17 cellular contexts compared by ENCODE assay signal in the genomic region with DNA sequence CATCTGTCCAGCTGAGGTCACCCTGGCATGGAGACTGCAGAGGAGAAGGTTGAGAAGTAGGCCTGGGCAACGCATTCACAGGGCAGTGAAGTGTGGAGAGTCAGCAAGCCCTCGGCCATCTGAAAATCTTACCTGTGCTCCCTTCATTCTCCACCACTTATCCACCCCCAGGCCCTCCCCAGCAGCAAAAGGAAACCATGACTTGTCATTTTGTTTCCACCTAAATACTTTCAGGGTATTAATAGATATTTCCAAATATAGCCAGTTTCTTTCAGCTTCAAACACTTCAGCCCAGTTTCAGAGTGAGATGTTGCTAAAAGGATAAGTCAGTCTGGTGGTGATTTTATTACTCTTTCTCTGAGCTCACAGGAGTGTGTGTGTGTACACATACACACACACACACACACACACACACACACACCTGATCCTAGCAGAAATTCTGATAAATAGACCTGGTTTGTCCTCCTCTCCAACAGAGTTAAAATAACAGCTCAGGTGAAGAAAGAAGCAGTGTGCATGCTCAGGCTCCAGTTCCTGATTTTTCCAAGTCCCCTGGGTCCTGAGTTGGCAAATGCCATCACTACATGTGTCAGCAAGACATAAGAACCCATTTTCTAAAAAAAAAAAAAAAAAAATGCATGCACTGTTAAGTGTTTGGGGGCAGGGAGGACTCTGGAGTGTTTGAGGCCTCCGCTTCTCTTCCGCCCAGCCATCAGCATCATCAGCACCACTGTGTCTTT.
DNase-seq lines count a peak whose midpoint lies in the region; ATAC-seq lines count a peak whose summit lies in the region.
"Had no signal": no experiment of that assay in that cellular context is flagged by ENCODE, and none has a peak within 500 bp of the region (broad histone marks: within the 10 kb centered on the region; RNA-seq: fewer than 3 reads in every experiment).

No MANE protein-coding gene starts in this region.

- in situ Hi-C loops in ACHN (cut with HindIII; ENCODE audit: low pct_ligation_motif_present, low pct_unique_long_range_greater_than_20kb, low sequenced_read_pairs) = no loop called here

- peak overlapping the region; percentile 17 to 75 (median 44); a peak in 21 of 22 replicates for H3K4me2 ChIP-seq in BLaER1 treated with 17β-estradiol and CSF1 and Interleukin-3, amounts not matched to agents 10 nM and 100 nM

- H3K9ac ChIP-seq in BLaER1 treated with 17β-estradiol and CSF1 and Interleukin-3, amounts not matched to agents 10 nM and 100 nM = no peak overlapping the region; a peak in 1 of 22 replicates

- H3K4me1 ChIP-seq in BLaER1 treated with 17β-estradiol and CSF1 and Interleukin-3, amounts not matched to agents 10 nM and 100 nM = peaks cover 14 to 19% (median 17%) of the 10 kb centered on the region in 10 experiments
- H3K4me1 ChIP-seq: upper lobe of right lung had no signal

- peak; percentile 24 for DNase-seq in GM19240 (ENCODE audit: insufficient read length, low spot score)
- DNase-seq in stimulated activated naive CD4-positive, alpha-beta T cell treated with Interleukin-2 at 50 U/mL for 16 hours (lab: John Stamatoyannopoulos, UW) = no peak
- no peak for DNase-seq in cortex of kidney (lab: John Stamatoyannopoulos, UW)
- DNase-seq in ACHN = no peak
- no peak for DNase-seq in T-helper 1 cell
- DNase-seq: CD8-positive, alpha-beta T cell; effector memory CD8-positive, alpha-beta T cell; GOT3; NCI-H1048; NCI-H82; stimulated activated naive CD8-positive, alpha-beta T cell treated with anti-CD3 and anti-CD28 coated beads, Interleukin-15, Interleukin-2, amounts not matched to agents 100 U/mL and 50 U/mL, for 24 hours; upper lobe of right lung had no signal

- ATAC-seq in HG02642 (IDR thresholded peaks at IDR 0.05; ENCODE audit: poor library complexity, unreplicated experiment) (peak; percentile 65), HG03469 (IDR thresholded peaks at IDR 0.05; ENCODE audit: unreplicated experiment) (peak; percentile 83)
- ATAC-seq: CD8-positive, alpha-beta T cell; effector memory CD8-positive, alpha-beta T cell; K562; stimulated activated naive CD8-positive, alpha-beta T cell treated with anti-CD3 and anti-CD28 coated beads, Interleukin-15, Interleukin-2, amounts not matched to agents 100 U/mL and 50 U/mL, for 24 hours had no signal

- H3K36me3 ChIP-seq in BLaER1 treated with 17β-estradiol and CSF1 and Interleukin-3, amounts not matched to agents 10 nM and 100 nM = peaks cover 0 to 4% (median 0%) of the 10 kb centered on the region in 11 experiments; a peak in 1 of 22 replicates
- H3K36me3 ChIP-seq: upper lobe of right lung had no signal

- no peaks in the 10 kb centered on the region for H3K27me3 ChIP-seq in BLaER1 treated with 17β-estradiol and CSF1 and Interleukin-3, amounts not matched to agents 10 nM and 100 nM
- H3K27me3 ChIP-seq: upper lobe of right lung had no signal

- no peak overlapping the region for H3K4me3 ChIP-seq in BLaER1 treated with 17β-estradiol and CSF1 and Interleukin-3, amounts not matched to agents 10 nM and 100 nM
- H3K4me3 ChIP-seq: K562, upper lobe of right lung had no signal

- H3K9me3 ChIP-seq in BLaER1 treated with 17β-estradiol and CSF1 and Interleukin-3, amounts not matched to agents 10 nM and 100 nM (replicated peaks in 1 of 11) = no peaks in the 10 kb centered on the region; a peak in 3 of 22 replicates
- H3K9me3 ChIP-seq: upper lobe of right lung had no signal

- H3K27ac ChIP-seq in BLaER1 treated with 17β-estradiol and CSF1 and Interleukin-3, amounts not matched to agents 10 nM and 100 nM = 0 out of 22 replicates have a peak overlapping the region, but pooled peaks of 1 of the 11 experiments have one; percentile 31
- H3K27ac ChIP-seq: upper lobe of right lung, VCaP had no signal

- H4K20me1 ChIP-seq in BLaER1 treated with 17β-estradiol and CSF1 and Interleukin-3, amounts not matched to agents 10 nM and 100 nM = no peaks in the 10 kb centered on the region
